9 cellular contexts compared by ENCODE assay signal in genomic region chr21:42474043-42474831, GRCh38. TPM values are rescaled to one million over a fixed set of nuclear protein-coding genes. Genes with fewer than 3 reads are reported as not detected.
DNase-seq lines count a peak whose midpoint lies in the region; ATAC-seq and TF ChIP-seq lines count a peak whose summit lies in the region.
"Had no signal": no experiment of that assay in that cellular context is flagged by ENCODE, and none has a peak within 500 bp of the region (broad histone marks: within the 10 kb centered on the region; RNA-seq: fewer than 3 reads in every experiment).

No MANE protein-coding gene starts in this region.

- H3K27ac Mint-ChIP-seq in activated CD4-positive, alpha-beta memory T cell treated with anti-CD3 and anti-CD28 coated beads, Interleukin-2, amount 10 ng/mL, durations not matched to agents 7 days and 5 days = no peak overlapping the region

- no peaks in the 10 kb centered on the region for H3K36me3 ChIP-seq in mucosa of descending colon (ENCODE audit: low read depth)

- peaks cover 22% of the 10 kb centered on the region for H3K4me1 ChIP-seq in mucosa of descending colon (ENCODE audit: low read depth)

- H3K9me3 ChIP-seq in mucosa of descending colon = no peaks in the 10 kb centered on the region

- CTCF ChIA-PET in activated CD4-positive, alpha-beta memory T cell treated with anti-CD3 and anti-CD28 coated beads, Interleukin-2, amount 10 ng/mL, durations not matched to agents 7 days and 5 days (lab: Charles Lee) = interaction anchor here (0.6 kb wide), 1 partner anchor 205 kb away, joined by 3 read pairs; no protein-coding TSS in a partner anchor

- H3K27ac ChIP-seq in substantia nigra (ENCODE audit: low read depth, low read length, poor library complexity, severe bottlenecking) = no peak overlapping the region
- H3K27ac ChIP-seq: 22Rv1 had no signal

- H3K4me1 Mint-ChIP-seq in activated CD4-positive, alpha-beta memory T cell treated with anti-CD3 and anti-CD28 coated beads, Interleukin-2, amount 10 ng/mL, durations not matched to agents 7 days and 5 days = no peaks in the 10 kb centered on the region

- H3K36me3 Mint-ChIP-seq in activated CD4-positive, alpha-beta memory T cell treated with anti-CD3 and anti-CD28 coated beads, Interleukin-2, amount 10 ng/mL, durations not matched to agents 7 days and 5 days (ENCODE audit: low read depth) = no peaks in the 10 kb centered on the region

- ATAC-seq in HG02798 (IDR thresholded peaks at IDR 0.05; ENCODE audit: poor library complexity, unreplicated experiment) = peak; percentile 66
- ATAC-seq in mucosa of descending colon = peak; percentile 95

- intact Hi-C loops in mucosa of descending colon (cut with DNase I, micrococcal nuclease) = no loop called here

- no peak for TF ChIP-seq CTCF in mucosa of descending colon (IDR thresholded peaks at IDR 0.05)

- H3K27me3 Mint-ChIP-seq in activated CD4-positive, alpha-beta memory T cell treated with anti-CD3 and anti-CD28 coated beads, Interleukin-2, amount 10 ng/mL, durations not matched to agents 7 days and 5 days = peaks cover 6% of the 10 kb centered on the region

- no peak overlapping the region for H3K4me3 Mint-ChIP-seq in activated CD4-positive, alpha-beta memory T cell treated with anti-CD3 and anti-CD28 coated beads, Interleukin-2, amount 10 ng/mL, durations not matched to agents 7 days and 5 days

- no peak overlapping the region for H3K4me3 ChIP-seq in mucosa of descending colon

- peak; percentile 39 for DNase-seq in DMS 273 (lab: John Stamatoyannopoulos, UW; ENCODE audit: unreplicated experiment)
- DNase-seq in DMS 273 treated with DMSO at 0.1 percent for 48 hours (lab: John Stamatoyannopoulos, UW) = no peak
- peak; percentile 11 for DNase-seq in activated CD4-positive, alpha-beta memory T cell treated with anti-CD3 and anti-CD28 coated beads, Interleukin-2, amount 10 ng/mL, durations not matched to agents 7 days and 5 days
- peak; percentile 91 to 97 (median 91) for DNase-seq in mucosa of descending colon
- no peak for DNase-seq in epidermal melanocyte (ENCODE audit: insufficient read length, low spot score)
- no peak for DNase-seq in HUDEP-2 (lab: John Stamatoyannopoulos, UW; ENCODE audit: unreplicated experiment in 76 of 76)
- DNase-seq in substantia nigra (lab: John Stamatoyannopoulos, UW) = no peak

- H3K9me3 Mint-ChIP-seq in activated CD4-positive, alpha-beta memory T cell treated with anti-CD3 and anti-CD28 coated beads, Interleukin-2, amount 10 ng/mL, durations not matched to agents 7 days and 5 days = no peaks in the 10 kb centered on the region

- POLR2A ChIA-PET in activated CD4-positive, alpha-beta memory T cell treated with anti-CD3 and anti-CD28 coated beads, Interleukin-2, amount 10 ng/mL, durations not matched to agents 7 days and 5 days (lab: Charles Lee) = no interaction called here

RNA-seq across cellular contexts. Expression of gene RSPH1, which starts 21.8 kb away (rescaled TPM):
- total RNA-seq in activated CD4-positive, alpha-beta memory T cell treated with anti-CD3 and anti-CD28 coated beads, Interleukin-2, amount 10 ng/mL, durations not matched to agents 7 days and 5 days = not detected
- total RNA-seq in mucosa of descending colon = 1 to 10 TPM; 4.0 to 7.6 (median 4.5) TPM

RNA-seq across cellular contexts. Expression of gene SLC37A1, which starts 39.4 kb away (rescaled TPM):
- 10 to 100 TPM; 12.7 to 13.3 TPM for total RNA-seq in activated CD4-positive, alpha-beta memory T cell treated with anti-CD3 and anti-CD28 coated beads, Interleukin-2, amount 10 ng/mL, durations not matched to agents 7 days and 5 days
- total RNA-seq in mucosa of descending colon = 100 to 1,000 TPM in 1 of 3 donors, 10 to 100 TPM in 2; 52.3 to 179 (median 92.3) TPM

Comparison
In these comparisons a context has a peak if more than half of its experiments do, and no peak if none do; other contexts are left out.
1. DNase-seq: peak in DMS 273 (single experiment), activated CD4-positive, alpha-beta memory T cell treated with anti-CD3 and anti-CD28 coated beads, Interleukin-2, amount 10 ng/mL, durations not matched to agents 7 days and 5 days (single experiment) and mucosa of descending colon (3 of 3); none in DMS 273 treated with DMSO at 0.1 percent for 48 hours (single experiment), epidermal melanocyte (single experiment), HUDEP-2 (0 of 76) and substantia nigra (0 of 49).
2. RNA of gene RSPH1, which starts 21.8 kb away (total RNA-seq): 4.0 to 7.6 TPM in mucosa of descending colon; not detected in activated CD4-positive, alpha-beta memory T cell treated with anti-CD3 and anti-CD28 coated beads, Interleukin-2, amount 10 ng/mL, durations not matched to agents 7 days and 5 days; every median in the first group is over 4 times any median in the second.